9 cellular contexts compared by ENCODE assay signal in genomic region chr9:113375057-113376023, GRCh38. TPM values are rescaled to one million over a fixed set of nuclear protein-coding genes. Genes with fewer than 3 reads are reported as not detected.
A peak's percentile ranks its signal among the peaks of the same experiment; 100 is the strongest.
DNase-seq lines count a peak whose midpoint lies in the region; TF ChIP-seq lines count a peak whose summit lies in the region.
"Had no signal": no experiment of that assay in that cellular context is flagged by ENCODE, and none has a peak within 500 bp of the region (broad histone marks: within the 10 kb centered on the region; RNA-seq: fewer than 3 reads in every experiment).

No MANE protein-coding gene starts in this region.

- H3K4me3 ChIP-seq in HAP-1 = peak overlapping the region; percentile 95
- H3K4me3 ChIP-seq in WI38 (ENCODE audit: low read depth, low read length) = peak overlapping the region; percentile 26
- peak overlapping the region; percentile 86 for H3K4me3 ChIP-seq in fibroblast of pulmonary artery (replicated peaks; ENCODE audit: low read depth, low read length)
- peak overlapping the region; percentile 85 for H3K4me3 ChIP-seq in skeletal muscle cell (ENCODE audit: low read depth, low read length)
- no peak overlapping the region for H3K4me3 ChIP-seq in lower leg skin (ENCODE audit: low read depth, poor library complexity, severe bottlenecking)

- H3K9me3 ChIP-seq in HAP-1 = no peaks in the 10 kb centered on the region

- no peaks in the 10 kb centered on the region for H3K27me3 ChIP-seq in HAP-1 (ENCODE audit: low read depth)

- no peak for TF ChIP-seq POLR2A in lower leg skin (IDR thresholded peaks at IDR 0.05)

- H3K36me3 ChIP-seq in HAP-1 (replicated peaks) = peaks cover 12% of the 10 kb centered on the region

- no peak for TF ChIP-seq CTCF in WI38 (IDR thresholded peaks at IDR 0.05; ENCODE audit: low read depth, low read length)
- TF ChIP-seq CTCF in fibroblast of pulmonary artery (IDR thresholded peaks at IDR 0.05; ENCODE audit: low read length, missing control alignments) = no peak
- no peak for TF ChIP-seq CTCF in lower leg skin (IDR thresholded peaks at IDR 0.05)

- H3K4me1 ChIP-seq in HAP-1 = peaks cover 7% of the 10 kb centered on the region; the same call in 1 of the 2 replicates

- WGBS in lower leg skin, 2 donors = 68 to 80% methylated on average over 6 of the region's 6 CpGs

- intact Hi-C loops in lower leg skin (cut with DNase I; ENCODE audit: low total_unique reads) = no loop called here

- DNase-seq in HAP-1 (ENCODE audit: low spot score in 2 of 2) = no peak
- DNase-seq in fibroblast of pulmonary artery (ENCODE audit: low read depth) = no peak
- no peak for DNase-seq in skeletal muscle cell (ENCODE audit: low read depth)
- DNase-seq in activated CD4-positive, alpha-beta T cell treated with anti-CD3 and anti-CD28 coated beads, Interleukin-2, amount 50 U/mL, for 4 hours = no peak
- DNase-seq in effector CD8-positive, alpha-beta T cell (lab: John Stamatoyannopoulos, UW) = no peak
- DNase-seq in RPMI8226 = no peak
- no peak for DNase-seq in lower leg skin (ENCODE audit: low spot score in 2 of 2)
- DNase-seq: Kasumi-1 had no signal

- in situ Hi-C loops in HAP-1 (cut with MboI; ENCODE audit: low sequenced_read_pairs) = no loop called here

RNA-seq across cellular contexts. Expression of gene HDHD3, which starts 1.4 kb away (rescaled TPM):
- total RNA-seq in lower leg skin = 10 to 100 TPM; 44.7 to 50.3 (median 48.3) TPM

RNA-seq across cellular contexts. Expression of gene ALAD, which starts 25.7 kb away (rescaled TPM):
- 10 to 100 TPM; 26.0 to 60.7 (median 39.9) TPM for total RNA-seq in lower leg skin

RNA-seq across cellular contexts. Expression of gene BSPRY, which starts 26.0 kb away (rescaled TPM):
- total RNA-seq in lower leg skin = 10 to 100 TPM; 36.9 to 56.9 (median 43.4) TPM

RNA-seq across cellular contexts. Expression of gene POLE3, which starts 35.1 kb away (rescaled TPM):
- 10 to 100 TPM; 20.9 to 39.1 (median 27.1) TPM for total RNA-seq in lower leg skin

RNA-seq across cellular contexts. Expression of gene C9orf43, which starts 35.2 kb away (rescaled TPM):
- total RNA-seq in lower leg skin = under 1 TPM; 0.17 to 0.46 (median 0.37) TPM
